Comparison of ENCODE assay signal across 22 cellular contexts in genomic region chrY:13017498-13017897, GRCh38.
"Had no signal": no experiment of that assay in that cellular context is flagged by ENCODE, and none has a peak within 500 bp of the region (broad histone marks: within the 10 kb centered on the region; RNA-seq: fewer than 3 reads in every experiment).

No MANE protein-coding gene starts in this region.

- H3K4me3 ChIP-seq: dorsolateral prefrontal cortex, esophagus muscularis mucosa, heart right ventricle, mucosa of descending colon, spleen, testis, tibial nerve, upper lobe of right lung, vagina had no signal

- ATAC-seq: heart right ventricle; mucosa of descending colon; naive thymus-derived CD8-positive, alpha-beta T cell; sciatic nerve; stimulated activated naive B cell treated with anti-CD40 and anti-IgM and Interleukin-4, amounts not matched to agents 10 μg/mL and 1 μg/mL and 100 μg/mL, for 72 hours; stimulated activated naive CD8-positive, alpha-beta T cell treated with anti-CD3 and anti-CD28 coated beads, Interleukin-15, amount 100 ng/mL, for 72 hours; upper lobe of right lung had no signal

- H3K9me3 ChIP-seq: esophagus muscularis mucosa, heart right ventricle, mucosa of descending colon, neutrophil, spleen, testis, tibial nerve, upper lobe of right lung, vagina had no signal

- H3K27me3 ChIP-seq: dorsolateral prefrontal cortex, esophagus muscularis mucosa, heart right ventricle, neutrophil, spleen, testis, tibial nerve, upper lobe of right lung, vagina had no signal

- H3K36me3 ChIP-seq: esophagus muscularis mucosa, heart right ventricle, neutrophil, spleen, tibial nerve, upper lobe of right lung, vagina had no signal

- DNase-seq: cortex of kidney; dorsolateral prefrontal cortex; effector CD8-positive, alpha-beta T cell; heart right ventricle; hypothalamus; kidney glomerular epithelial cell; mammary epithelial cell; mucosa of descending colon; naive thymus-derived CD8-positive, alpha-beta T cell; posterior cingulate gyrus; spleen; stimulated activated CD4-positive, alpha-beta T cell treated with anti-CD3 and anti-CD28 coated beads, Interleukin-2, amount 100 ng/mL, for 24 hours; stimulated activated CD4-positive, alpha-beta T cell treated with anti-CD3 and anti-CD28 coated beads, Interleukin-4, amount 100 ng/mL, for 4 hours; stimulated activated naive B cell treated with anti-CD40 and anti-IgM and Interleukin-4, amounts not matched to agents 10 μg/mL and 1 μg/mL and 100 μg/mL, for 72 hours; stimulated activated naive CD8-positive, alpha-beta T cell treated with anti-CD3 and anti-CD28 coated beads, Interleukin-15, amount 100 ng/mL, for 72 hours; testis; upper lobe of right lung had no signal
